In the genomic region with DNA sequence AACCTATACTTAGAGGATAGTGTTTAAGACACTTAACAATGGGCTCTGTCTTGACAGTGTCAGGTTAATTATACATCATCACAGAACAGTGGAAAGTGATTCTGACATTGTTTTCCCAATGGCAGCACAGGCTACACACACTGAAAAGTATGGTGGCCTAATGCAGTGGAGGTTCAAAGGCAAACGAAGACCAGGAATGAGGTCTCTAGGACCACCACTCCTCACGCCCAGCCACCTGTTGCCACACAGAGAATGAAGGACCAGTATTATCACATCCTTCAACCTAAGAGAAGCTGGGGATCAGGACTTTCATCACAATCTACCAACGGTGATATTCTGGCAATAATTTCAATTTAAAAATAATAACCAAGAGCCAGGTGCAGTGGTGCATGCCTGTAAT, we compare ENCODE assay signal across 28 cellular contexts.
"Had no signal": no experiment of that assay in that cellular context is flagged by ENCODE, and none has a peak within 500 bp of the region (broad histone marks: within the 10 kb centered on the region; RNA-seq: fewer than 3 reads in every experiment).

No MANE protein-coding gene starts in this region.

- H3K27ac Mint-ChIP-seq: activated B cell treated with CpG ODN at 0.5 μM for 24 hours; activated naive CD4-positive, alpha-beta T cell treated with anti-CD3 and anti-CD28 coated beads, Interleukin-2, amount 10 ng/mL, durations not matched to agents 7 days and 5 days; activated naive CD4-positive, alpha-beta T cell treated with anti-CD3 and anti-CD28 coated beads, Interleukin-2, amount 50 U/mL, for 72 hours; activated naive CD8-positive, alpha-beta T cell treated with anti-CD3 and anti-CD28 coated beads, Interleukin-2, amount 10 ng/mL, durations not matched to agents 7 days and 5 days; activated T-cell treated with anti-CD3 and anti-CD28 coated beads, Interleukin-2, amount 50 U/mL, for 24 hours; activated T-cell treated with anti-CD3 and anti-CD28 coated beads, Interleukin-2, amount 50 U/mL, for 72 hours; brain; dendritic cell treated with granulocyte-macrophage colony-stimulating factor and Interleukin-4, amounts not matched to agents 40 ng/mL and 50 ng/mL, for 4 days; endodermal cell; T-helper 17 cell; T-helper 2 cell treated with Interferon-gamma antibody and Interleukin-4, amounts not matched to agents 5 μg/mL and 100 μg/mL, for 36 hours had no signal

- H3K27me3 Mint-ChIP-seq: activated B cell treated with CpG ODN at 0.5 μM for 24 hours; activated naive CD4-positive, alpha-beta T cell treated with anti-CD3 and anti-CD28 coated beads, Interleukin-2, amount 10 ng/mL, durations not matched to agents 7 days and 5 days; activated naive CD8-positive, alpha-beta T cell treated with anti-CD3 and anti-CD28 coated beads, Interleukin-2, amount 10 ng/mL, durations not matched to agents 7 days and 5 days; activated T-cell treated with anti-CD3 and anti-CD28 coated beads, Interleukin-2, amount 50 U/mL, for 24 hours; brain; central memory CD8-positive, alpha-beta T cell; dendritic cell treated with granulocyte-macrophage colony-stimulating factor and Interleukin-4, amounts not matched to agents 40 ng/mL and 50 ng/mL, for 4 days; T-helper 17 cell had no signal

- DNase-seq: activated B cell treated with CpG ODN at 0.5 μM for 24 hours; activated CD4-positive, alpha-beta T cell treated with anti-CD3 and anti-CD28 coated beads for 48 hours; activated CD4-positive, alpha-beta T cell treated with anti-CD3 and anti-CD28 coated beads, Interleukin-2, amount 50 U/mL, for 1 hour; activated CD4-positive, alpha-beta T cell treated with anti-CD3 and anti-CD28 coated beads, Interleukin-2, amount 50 U/mL, for 48 hours; activated CD8-positive, alpha-beta memory T cell treated with anti-CD3 and anti-CD28 coated beads, Interleukin-2, amount 50 U/mL, for 48 hours; activated gamma-delta T cell; activated naive CD4-positive, alpha-beta T cell; activated naive CD4-positive, alpha-beta T cell treated with anti-CD3 and anti-CD28 coated beads, Interleukin-2, amount 10 ng/mL, durations not matched to agents 7 days and 5 days; activated naive CD8-positive, alpha-beta T cell treated with anti-CD3 and anti-CD28 coated beads, Interleukin-2, amount 10 ng/mL, durations not matched to agents 7 days and 5 days; activated T-cell treated with anti-CD3 and anti-CD28 coated beads for 4 hours; activated T-cell treated with anti-CD3 and anti-CD28 coated beads, Interleukin-2, amount 50 U/mL, for 24 hours; activated T-cell treated with anti-CD3 and anti-CD28 coated beads, Interleukin-2, amount 50 U/mL, for 72 hours; dorsolateral prefrontal cortex; effector memory CD4-positive, alpha-beta T cell; endodermal cell; foreskin fibroblast; head of caudate nucleus; T-helper 1 cell; T-helper 17 cell; T1000; WERI-Rb-1 had no signal

- ATAC-seq: activated CD4-positive, CD25-positive, alpha-beta regulatory T cell treated with anti-CD3 and anti-CD28 coated beads, Interleukin-2, amount 50 U/mL, for 24 hours; activated naive CD4-positive, alpha-beta T cell treated with anti-CD3 and anti-CD28 coated beads, Interleukin-2, amount 50 U/mL, for 72 hours; activated T-cell treated with anti-CD3 and anti-CD28 coated beads, Interleukin-2, amount 50 U/mL, for 72 hours; esophagus mucosa; T-helper 17 cell had no signal

- H3K4me1 Mint-ChIP-seq: activated B cell treated with CpG ODN at 0.5 μM for 24 hours; activated naive CD4-positive, alpha-beta T cell treated with anti-CD3 and anti-CD28 coated beads, Interleukin-2, amount 10 ng/mL, durations not matched to agents 7 days and 5 days; activated naive CD8-positive, alpha-beta T cell treated with anti-CD3 and anti-CD28 coated beads, Interleukin-2, amount 10 ng/mL, durations not matched to agents 7 days and 5 days; brain; central memory CD8-positive, alpha-beta T cell; endodermal cell; T-helper 17 cell had no signal

- H3K9me3 Mint-ChIP-seq: activated B cell treated with CpG ODN at 0.5 μM for 24 hours; activated naive CD4-positive, alpha-beta T cell treated with anti-CD3 and anti-CD28 coated beads, Interleukin-2, amount 10 ng/mL, durations not matched to agents 7 days and 5 days; activated naive CD4-positive, alpha-beta T cell treated with anti-CD3 and anti-CD28 coated beads, Interleukin-2, amount 50 U/mL, for 72 hours; activated naive CD8-positive, alpha-beta T cell treated with anti-CD3 and anti-CD28 coated beads, Interleukin-2, amount 10 ng/mL, durations not matched to agents 7 days and 5 days; activated T-cell treated with anti-CD3 and anti-CD28 coated beads, Interleukin-2, amount 50 U/mL, for 24 hours; activated T-cell treated with anti-CD3 and anti-CD28 coated beads, Interleukin-2, amount 50 U/mL, for 72 hours; brain; central memory CD8-positive, alpha-beta T cell; dendritic cell treated with granulocyte-macrophage colony-stimulating factor and Interleukin-4, amounts not matched to agents 40 ng/mL and 50 ng/mL, for 4 days; endodermal cell; T-helper 2 cell treated with Interferon-gamma antibody and Interleukin-4, amounts not matched to agents 5 μg/mL and 100 μg/mL, for 36 hours had no signal

- H3K4me3 Mint-ChIP-seq: activated B cell treated with CpG ODN at 0.5 μM for 24 hours; activated naive CD4-positive, alpha-beta T cell treated with anti-CD3 and anti-CD28 coated beads, Interleukin-2, amount 10 ng/mL, durations not matched to agents 7 days and 5 days; activated naive CD8-positive, alpha-beta T cell treated with anti-CD3 and anti-CD28 coated beads, Interleukin-2, amount 10 ng/mL, durations not matched to agents 7 days and 5 days; activated T-cell treated with anti-CD3 and anti-CD28 coated beads, Interleukin-2, amount 50 U/mL, for 24 hours; activated T-cell treated with anti-CD3 and anti-CD28 coated beads, Interleukin-2, amount 50 U/mL, for 72 hours; brain; central memory CD8-positive, alpha-beta T cell; dendritic cell treated with granulocyte-macrophage colony-stimulating factor and Interleukin-4, amounts not matched to agents 40 ng/mL and 50 ng/mL, for 4 days; endodermal cell; T-helper 2 cell treated with Interferon-gamma antibody and Interleukin-4, amounts not matched to agents 5 μg/mL and 100 μg/mL, for 36 hours had no signal
